ENCODE assay signal across 18 cellular contexts in genomic region chr2:25246001-25246400, GRCh38.
DNase-seq lines count a peak whose midpoint lies in the region; ATAC-seq and TF ChIP-seq lines count a peak whose summit lies in the region.
"Had no signal": no experiment of that assay in that cellular context is flagged by ENCODE, and none has a peak within 500 bp of the region (broad histone marks: within the 10 kb centered on the region; RNA-seq: fewer than 3 reads in every experiment).

No MANE protein-coding gene starts in this region.

- TF ChIP-seq POLR2A in testis (IDR thresholded peaks at IDR 0.05), result no peak

- peaks cover 16% of the 10 kb centered on the region for H3K4me1 Mint-ChIP-seq in stimulated activated naive CD8-positive, alpha-beta T cell treated with anti-CD3 and anti-CD28 coated beads, Interleukin-15, Interleukin-2, amounts not matched to agents 100 ng/mL and 50 ng/mL, for 24 hours (ENCODE audit: low read depth)
- peaks cover 20% of the 10 kb centered on the region for H3K4me1 Mint-ChIP-seq in T-helper 17 cell
- peaks cover 8 to 14% of the 10 kb centered on the region in 2 donors for H3K4me1 Mint-ChIP-seq in effector memory CD8-positive, alpha-beta T cell (ENCODE audit: low read depth in 2 of 2)
- peaks cover 5% of the 10 kb centered on the region for H3K4me1 Mint-ChIP-seq in T-helper 2 cell treated with Interferon-gamma antibody and Interleukin-4, amounts not matched to agents 5 μg/mL and 100 μg/mL, for 36 hours (ENCODE audit: low read depth)

- H3K4me3 Mint-ChIP-seq in stimulated activated naive CD8-positive, alpha-beta T cell treated with anti-CD3 and anti-CD28 coated beads, Interleukin-15, Interleukin-2, amounts not matched to agents 100 ng/mL and 50 ng/mL, for 24 hours, result no peak overlapping the region
- no peak overlapping the region for H3K4me3 Mint-ChIP-seq in T-helper 17 cell
- H3K4me3 Mint-ChIP-seq in effector memory CD8-positive, alpha-beta T cell, result no peak overlapping the region
- H3K4me3 Mint-ChIP-seq in T-helper 2 cell treated with Interferon-gamma antibody and Interleukin-4, amounts not matched to agents 5 μg/mL and 100 μg/mL, for 36 hours, result no peak overlapping the region
- H3K4me3 Mint-ChIP-seq: H9 had no signal

- no peak for ATAC-seq in stimulated activated naive CD8-positive, alpha-beta T cell treated with anti-CD3 and anti-CD28 coated beads, Interleukin-15, Interleukin-2, amounts not matched to agents 100 U/mL and 50 U/mL, for 24 hours
- ATAC-seq in T-helper 17 cell, result no peak
- no peak for ATAC-seq in effector memory CD8-positive, alpha-beta T cell (replicated peaks)
- ATAC-seq in GM19467 (IDR thresholded peaks at IDR 0.05; ENCODE audit: unreplicated experiment), result no peak
- ATAC-seq: K562 had no signal

- no peak for DNase-seq in stimulated activated naive CD8-positive, alpha-beta T cell treated with anti-CD3 and anti-CD28 coated beads, Interleukin-15, Interleukin-2, amounts not matched to agents 100 U/mL and 50 U/mL, for 24 hours
- DNase-seq in T-helper 17 cell (no peak), testis (peak; percentile 83)
- no peak for DNase-seq in effector memory CD8-positive, alpha-beta T cell
- DNase-seq in effector CD8-positive, alpha-beta T cell (lab: John Stamatoyannopoulos, UW), result no peak
- no peak for DNase-seq in T-helper 2 cell treated with Interferon-gamma antibody and Interleukin-4, amounts not matched to agents 5 μg/mL and 100 μg/mL, for 36 hours (ENCODE audit: low spot score)
- DNase-seq: ACHN; BE2C; C1 segment of cervical spinal cord; Caco-2; CD4-positive, CD25-positive, alpha-beta regulatory T cell; GOT3; H9; IMR-90 had no signal

- H3K27me3 Mint-ChIP-seq in stimulated activated naive CD8-positive, alpha-beta T cell treated with anti-CD3 and anti-CD28 coated beads, Interleukin-15, Interleukin-2, amounts not matched to agents 100 ng/mL and 50 ng/mL, for 24 hours, result no peaks in the 10 kb centered on the region
- H3K27me3 Mint-ChIP-seq in T-helper 17 cell, result no peaks in the 10 kb centered on the region
- H3K27me3 Mint-ChIP-seq in effector memory CD8-positive, alpha-beta T cell, result no peaks in the 10 kb centered on the region
- no peaks in the 10 kb centered on the region for H3K27me3 Mint-ChIP-seq in T-helper 2 cell treated with Interferon-gamma antibody and Interleukin-4, amounts not matched to agents 5 μg/mL and 100 μg/mL, for 36 hours (ENCODE audit: low read depth)
- H3K27me3 Mint-ChIP-seq: CD4-positive, CD25-positive, alpha-beta regulatory T cell had no signal

- H3K27me3 ChIP-seq in testis, result no peaks in the 10 kb centered on the region
- H3K27me3 ChIP-seq: BE2C had no signal

- H3K36me3 ChIP-seq in testis (ENCODE audit: low read depth, missing control alignments), result no peaks in the 10 kb centered on the region

- H3K9me3 ChIP-seq in T-helper 17 cell (ENCODE audit: control insufficient read depth, low read length, poor library complexity, severe bottlenecking) (no peaks in the 10 kb centered on the region), testis (no peaks in the 10 kb centered on the region)
- H3K9me3 ChIP-seq: BE2C, Caco-2 had no signal

- intact Hi-C loops in testis (cut with DNase I; ENCODE audit: low total_unique reads), result no loop called here

- no peak for TF ChIP-seq CTCF in testis (IDR thresholded peaks at IDR 0.05)

- WGBS in testis, 2 donors, result 71 to 78% methylated on average over 14 of the region's 14 CpGs

- peaks cover 59% of the 10 kb centered on the region for H3K36me3 Mint-ChIP-seq in stimulated activated naive CD8-positive, alpha-beta T cell treated with anti-CD3 and anti-CD28 coated beads, Interleukin-15, Interleukin-2, amounts not matched to agents 100 ng/mL and 50 ng/mL, for 24 hours (ENCODE audit: low read depth)
- peaks cover 9% of the 10 kb centered on the region for H3K36me3 Mint-ChIP-seq in T-helper 17 cell (ENCODE audit: low read depth)
- H3K36me3 Mint-ChIP-seq in effector memory CD8-positive, alpha-beta T cell (ENCODE audit: insufficient read depth), result peaks cover 33% of the 10 kb centered on the region
- peaks cover 28% of the 10 kb centered on the region for H3K36me3 Mint-ChIP-seq in T-helper 2 cell treated with Interferon-gamma antibody and Interleukin-4, amounts not matched to agents 5 μg/mL and 100 μg/mL, for 36 hours (ENCODE audit: low read depth)

- no peak overlapping the region for H3K4me3 ChIP-seq in testis
- H3K4me3 ChIP-seq: K562 had no signal

- H3K4me1 ChIP-seq in testis, result peaks cover 10% of the 10 kb centered on the region
- H3K4me1 ChIP-seq: BE2C had no signal

- peak overlapping the region; percentile 4 for H3K27ac Mint-ChIP-seq in stimulated activated naive CD8-positive, alpha-beta T cell treated with anti-CD3 and anti-CD28 coated beads, Interleukin-15, Interleukin-2, amounts not matched to agents 100 ng/mL and 50 ng/mL, for 24 hours
- H3K27ac Mint-ChIP-seq in T-helper 17 cell, result peak overlapping the region; percentile 21
- peak overlapping the region; percentile 38 to 65 for H3K27ac Mint-ChIP-seq in effector memory CD8-positive, alpha-beta T cell
- no peak overlapping the region for H3K27ac Mint-ChIP-seq in T-helper 2 cell treated with Interferon-gamma antibody and Interleukin-4, amounts not matched to agents 5 μg/mL and 100 μg/mL, for 36 hours
- H3K27ac Mint-ChIP-seq: H9 had no signal

- peak overlapping the region; percentile 59 to 61 for H3K27ac ChIP-seq in testis
- H3K27ac ChIP-seq: HL-60 had no signal

- no peaks in the 10 kb centered on the region for H3K9me3 Mint-ChIP-seq in stimulated activated naive CD8-positive, alpha-beta T cell treated with anti-CD3 and anti-CD28 coated beads, Interleukin-15, Interleukin-2, amounts not matched to agents 100 ng/mL and 50 ng/mL, for 24 hours
- H3K9me3 Mint-ChIP-seq in effector memory CD8-positive, alpha-beta T cell, result no peaks in the 10 kb centered on the region
- no peaks in the 10 kb centered on the region for H3K9me3 Mint-ChIP-seq in T-helper 2 cell treated with Interferon-gamma antibody and Interleukin-4, amounts not matched to agents 5 μg/mL and 100 μg/mL, for 36 hours
- H3K9me3 Mint-ChIP-seq: CD4-positive, CD25-positive, alpha-beta regulatory T cell; H9 had no signal
